ENCODE assay signal across 8 cellular contexts in genomic region chr7:47819054-47819920, GRCh38.
DNase-seq lines count a peak whose midpoint lies in the region; ATAC-seq, FAIRE-seq and TF ChIP-seq lines count a peak whose summit lies in the region.

No MANE protein-coding gene starts in this region.

- TF ChIP-seq CTCF in BE2C (IDR thresholded peaks at IDR 0.05; ENCODE audit: low read depth, low read length) (peak; percentile 99), right lobe of liver (IDR thresholded peaks at IDR 0.05) (peak; percentile 91 to 95 (median 94))

- H3K4me1 Mint-ChIP-seq in stimulated activated memory B cell treated with anti-CD40 and anti-IgM and Interleukin-4, amounts not matched to agents 10 μg/mL and 1 μg/mL and 100 μg/mL, for 72 hours: no peaks in the 10 kb centered on the region

- H3K27ac Mint-ChIP-seq in stimulated activated memory B cell treated with anti-CD40 and anti-IgM and Interleukin-4, amounts not matched to agents 10 μg/mL and 1 μg/mL and 100 μg/mL, for 72 hours: no peak overlapping the region

- H3K27ac ChIP-seq in right lobe of liver: no peak overlapping the region

- intact Hi-C loops in right lobe of liver (cut with DNase I): no loop called here

- ATAC-seq in GM18907 (IDR thresholded peaks at IDR 0.05; ENCODE audit: unreplicated experiment): peak; percentile 71
- ATAC-seq in right lobe of liver: peak; percentile 86 to 93 (median 91)
- ATAC-seq in stimulated activated memory B cell treated with anti-CD40 and anti-IgM and Interleukin-4, amounts not matched to agents 10 μg/mL and 1 μg/mL and 100 μg/mL, for 72 hours: peak; percentile 61

- peak; percentile 95 for FAIRE-seq in TTC549 (lab: Jason Lieb, UNC)

- 56% methylated on average over 5 of the region's 6 CpGs for WGBS in right lobe of liver (ENCODE audit: insufficient coverage, low coverage, low lambda C conversion rate, missing lambda C conversion rate)

- H3K27me3 ChIP-seq in BE2C (no peaks in the 10 kb centered on the region), right lobe of liver (no peaks in the 10 kb centered on the region)

- peak; percentile 75 for DNase-seq in BE2C
- DNase-seq in NCI-H1105 treated with DMSO at 0.1 percent for 48 hours (lab: John Stamatoyannopoulos, UW): peak; percentile 53
- DNase-seq in dedifferentiated amniotic fluid mesenchymal stem cell (ENCODE audit: extremely low spot score): peak; percentile 88
- peak in 2 of 3 donors; percentile 64 to 65 for DNase-seq in right lobe of liver
- DNase-seq in NCI-H2227 (lab: John Stamatoyannopoulos, UW; ENCODE audit: unreplicated experiment): no peak

- H3K4me3 ChIP-seq in BE2C (ENCODE audit: low read depth, low read length): no peak overlapping the region
- H3K4me3 ChIP-seq in right lobe of liver: no peak overlapping the region

- H3K36me3 Mint-ChIP-seq in stimulated activated memory B cell treated with anti-CD40 and anti-IgM and Interleukin-4, amounts not matched to agents 10 μg/mL and 1 μg/mL and 100 μg/mL, for 72 hours: no peaks in the 10 kb centered on the region

- H3K4me1 ChIP-seq in BE2C: peaks cover 6% of the 10 kb centered on the region; the same call in 1 of the 2 replicates
- no peaks in the 10 kb centered on the region for H3K4me1 ChIP-seq in right lobe of liver

- H3K9me3 ChIP-seq in BE2C (no peaks in the 10 kb centered on the region), right lobe of liver (no peaks in the 10 kb centered on the region)

- no peaks in the 10 kb centered on the region for H3K36me3 ChIP-seq in BE2C
- no peaks in the 10 kb centered on the region for H3K36me3 ChIP-seq in right lobe of liver

- no peak for TF ChIP-seq POLR2A in right lobe of liver (IDR thresholded peaks at IDR 0.05)

- no peaks in the 10 kb centered on the region for H3K27me3 Mint-ChIP-seq in stimulated activated memory B cell treated with anti-CD40 and anti-IgM and Interleukin-4, amounts not matched to agents 10 μg/mL and 1 μg/mL and 100 μg/mL, for 72 hours

- H3K9me3 Mint-ChIP-seq in stimulated activated memory B cell treated with anti-CD40 and anti-IgM and Interleukin-4, amounts not matched to agents 10 μg/mL and 1 μg/mL and 100 μg/mL, for 72 hours: no peaks in the 10 kb centered on the region

- no peak overlapping the region for H3K4me3 Mint-ChIP-seq in stimulated activated memory B cell treated with anti-CD40 and anti-IgM and Interleukin-4, amounts not matched to agents 10 μg/mL and 1 μg/mL and 100 μg/mL, for 72 hours
